34 cellular contexts compared by ENCODE assay signal in the genomic region with DNA sequence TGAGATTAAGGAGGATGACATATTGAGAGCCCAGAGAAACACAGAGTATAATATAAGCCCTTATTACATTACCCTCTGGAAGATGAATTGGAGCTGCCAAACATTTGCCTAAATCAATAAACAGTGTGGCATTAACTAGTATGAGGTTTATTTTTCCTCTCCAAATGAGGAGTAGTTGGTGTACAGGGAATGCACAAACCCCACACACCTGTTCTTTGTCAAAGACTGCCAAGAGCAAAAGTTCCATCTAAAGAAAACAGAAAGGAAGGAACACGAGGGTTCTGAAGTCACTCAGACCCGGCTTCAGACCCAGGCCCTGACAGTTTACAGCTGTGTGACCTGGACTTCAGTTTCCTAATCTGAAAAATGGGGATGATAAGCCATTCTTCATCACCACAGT.
"Had no signal": no experiment of that assay in that cellular context is flagged by ENCODE, and none has a peak within 500 bp of the region (broad histone marks: within the 10 kb centered on the region; RNA-seq: fewer than 3 reads in every experiment).

No MANE protein-coding gene starts in this region.

- H3K4me1 Mint-ChIP-seq: activated B cell treated with CpG ODN at 0.5 μM for 24 hours; activated CD4-positive, alpha-beta T cell treated with anti-CD3 and anti-CD28 coated beads, Interleukin-2, amount 10 ng/mL, durations not matched to agents 24 days and 14 days; activated naive CD8-positive, alpha-beta T cell treated with anti-CD3 and anti-CD28 coated beads for 36 hours; activated T-helper 17 cell treated with anti-CD3 and anti-CD28 coated beads, Interleukin-2, amount 50 U/mL, for 72 hours had no signal

- H3K27ac ChIP-seq: adrenal gland, body of pancreas, brain microvascular endothelial cell, breast epithelium, VCaP had no signal

- H3K36me3 Mint-ChIP-seq: activated CD4-positive, alpha-beta memory T cell treated with anti-CD3 and anti-CD28 coated beads for 36 hours; activated naive CD8-positive, alpha-beta T cell treated with anti-CD3 and anti-CD28 coated beads for 36 hours had no signal

- H3K4me3 ChIP-seq: adrenal gland, body of pancreas, breast epithelium had no signal

- H3K27me3 Mint-ChIP-seq: activated B cell treated with CpG ODN at 0.5 μM for 24 hours; activated CD4-positive, alpha-beta memory T cell treated with anti-CD3 and anti-CD28 coated beads for 36 hours; activated CD4-positive, alpha-beta T cell treated with anti-CD3 and anti-CD28 coated beads, Interleukin-2, amount 10 ng/mL, durations not matched to agents 24 days and 14 days; activated CD8-positive, alpha-beta T cell treated with anti-CD3 and anti-CD28 coated beads for 36 hours; activated naive CD8-positive, alpha-beta T cell treated with anti-CD3 and anti-CD28 coated beads for 36 hours had no signal

- DNase-seq: activated B cell treated with CpG ODN at 0.5 μM for 24 hours; activated CD4-positive, alpha-beta memory T cell treated with anti-CD3 and anti-CD28 coated beads for 36 hours; activated CD4-positive, alpha-beta T cell treated with anti-CD3 and anti-CD28 coated beads for 4 hours; activated CD4-positive, alpha-beta T cell treated with anti-CD3 and anti-CD28 coated beads, Interleukin-2, amount 10 ng/mL, durations not matched to agents 24 days and 14 days; activated CD4-positive, alpha-beta T cell treated with anti-CD3 and anti-CD28 coated beads, Interleukin-2, amount 50 U/mL, for 1 hour; activated CD4-positive, alpha-beta T cell treated with anti-CD3 and anti-CD28 coated beads, Interleukin-2, amount 50 U/mL, for 4 hours; activated CD4-positive, CD25-positive, alpha-beta regulatory T cell treated with anti-CD3 and anti-CD28 coated beads, Interleukin-2, amount 50 U/mL, for 72 hours; activated CD8-positive, alpha-beta memory T cell treated with anti-CD3 and anti-CD28 coated beads, Interleukin-2, amount 50 U/mL, for 4 hours; activated CD8-positive, alpha-beta T cell treated with anti-CD3 and anti-CD28 coated beads for 36 hours; activated effector memory CD4-positive, alpha-beta T cell treated with anti-CD3 and anti-CD28 coated beads, Interleukin-2, amount 50 U/mL, for 16 hours; activated gamma-delta T cell treated with Interleukin-2 at 50 U/mL for 16 hours; activated naive CD4-positive, alpha-beta T cell; activated naive CD4-positive, alpha-beta T cell treated with anti-CD3 and anti-CD28 coated beads for 36 hours; activated naive CD4-positive, alpha-beta T cell treated with anti-CD3 and anti-CD28 coated beads, Interleukin-2, amount 50 U/mL, for 16 hours; activated naive CD8-positive, alpha-beta T cell treated with anti-CD3 and anti-CD28 coated beads for 36 hours; activated T-cell treated with anti-CD3 and anti-CD28 coated beads for 4 hours; activated T-cell treated with anti-CD3 and anti-CD28 coated beads, Interleukin-2, amount 50 U/mL, for 1 hour; activated T-cell treated with anti-CD3 and anti-CD28 coated beads, Interleukin-2, amount 50 U/mL, for 4 hours; activated T-cell treated with anti-CD3 and anti-CD28 coated beads, Interleukin-2, amount 50 U/mL, for 72 hours; adrenal gland; amniotic stem cell; aorta; body of pancreas; brain microvascular endothelial cell; central memory CD4-positive, alpha-beta T cell; T-helper 2 cell; T-helper 9 cell had no signal

- H3K27ac Mint-ChIP-seq: activated B cell treated with CpG ODN at 0.5 μM for 24 hours; activated CD4-positive, alpha-beta memory T cell treated with anti-CD3 and anti-CD28 coated beads for 36 hours; activated CD4-positive, alpha-beta T cell treated with anti-CD3 and anti-CD28 coated beads, Interleukin-2, amount 10 ng/mL, durations not matched to agents 24 days and 14 days; activated CD8-positive, alpha-beta T cell treated with anti-CD3 and anti-CD28 coated beads for 36 hours; activated naive CD4-positive, alpha-beta T cell treated with anti-CD3 and anti-CD28 coated beads for 36 hours; activated naive CD4-positive, alpha-beta T cell treated with anti-CD3 and anti-CD28 coated beads, Interleukin-2, amount 50 U/mL, for 72 hours; activated naive CD8-positive, alpha-beta T cell treated with anti-CD3 and anti-CD28 coated beads for 36 hours; activated T-cell treated with anti-CD3 and anti-CD28 coated beads, Interleukin-2, amount 50 U/mL, for 72 hours; activated T-helper 1 cell treated with anti-CD3 and anti-CD28 coated beads, Interleukin-12 subunit alpha, Interleukin-12 subunit beta, Interleukin-2, Interleukin-4 antibody, amounts not matched to agents 30 ng/mL and 10 ng/mL and 1 ng/mL, durations not matched to agents 14 hours and 24 hours and 36 hours; activated T-helper 17 cell treated with anti-CD3 and anti-CD28 coated beads, Interleukin-2, amount 50 U/mL, for 72 hours; T-helper 1 cell treated with Interleukin-12 subunit alpha and Interleukin-12 subunit beta and Interleukin-4 antibody, amounts not matched to agents 30 μg/mL and 1 μg/mL, for 36 hours; T-helper 2 cell treated with Interferon-gamma antibody and Interleukin-4, amounts not matched to agents 5 μg/mL and 100 μg/mL, for 36 hours had no signal

- H3K27me3 ChIP-seq: adrenal gland, body of pancreas, brain microvascular endothelial cell, breast epithelium had no signal

- H3K4me1 ChIP-seq: adrenal gland, body of pancreas, breast epithelium had no signal

- H3K9me3 ChIP-seq: adrenal gland, body of pancreas had no signal

- H3K36me3 ChIP-seq: adrenal gland, brain microvascular endothelial cell, breast epithelium had no signal

- H3K4me3 Mint-ChIP-seq: activated B cell treated with CpG ODN at 0.5 μM for 24 hours; activated CD4-positive, alpha-beta memory T cell treated with anti-CD3 and anti-CD28 coated beads for 36 hours; activated CD4-positive, alpha-beta T cell treated with anti-CD3 and anti-CD28 coated beads, Interleukin-2, amount 10 ng/mL, durations not matched to agents 24 days and 14 days; activated CD8-positive, alpha-beta T cell treated with anti-CD3 and anti-CD28 coated beads for 36 hours; activated naive CD4-positive, alpha-beta T cell treated with anti-CD3 and anti-CD28 coated beads for 36 hours; activated naive CD8-positive, alpha-beta T cell treated with anti-CD3 and anti-CD28 coated beads for 36 hours; activated T-cell treated with anti-CD3 and anti-CD28 coated beads, Interleukin-2, amount 50 U/mL, for 4 hours; activated T-cell treated with anti-CD3 and anti-CD28 coated beads, Interleukin-2, amount 50 U/mL, for 72 hours; activated T-helper 1 cell treated with anti-CD3 and anti-CD28 coated beads, Interleukin-12 subunit alpha, Interleukin-12 subunit beta, Interleukin-2, Interleukin-4 antibody, amounts not matched to agents 30 ng/mL and 10 ng/mL and 1 ng/mL, durations not matched to agents 14 hours and 24 hours and 36 hours; activated T-helper 17 cell treated with anti-CD3 and anti-CD28 coated beads, Interleukin-2, amount 50 U/mL, for 72 hours; T-helper 1 cell treated with Interleukin-12 subunit alpha and Interleukin-12 subunit beta and Interleukin-4 antibody, amounts not matched to agents 30 μg/mL and 1 μg/mL, for 36 hours; T-helper 2 cell treated with Interferon-gamma antibody and Interleukin-4, amounts not matched to agents 5 μg/mL and 100 μg/mL, for 36 hours had no signal
